ENCODE assay signal across 8 cellular contexts in the genomic region with DNA sequence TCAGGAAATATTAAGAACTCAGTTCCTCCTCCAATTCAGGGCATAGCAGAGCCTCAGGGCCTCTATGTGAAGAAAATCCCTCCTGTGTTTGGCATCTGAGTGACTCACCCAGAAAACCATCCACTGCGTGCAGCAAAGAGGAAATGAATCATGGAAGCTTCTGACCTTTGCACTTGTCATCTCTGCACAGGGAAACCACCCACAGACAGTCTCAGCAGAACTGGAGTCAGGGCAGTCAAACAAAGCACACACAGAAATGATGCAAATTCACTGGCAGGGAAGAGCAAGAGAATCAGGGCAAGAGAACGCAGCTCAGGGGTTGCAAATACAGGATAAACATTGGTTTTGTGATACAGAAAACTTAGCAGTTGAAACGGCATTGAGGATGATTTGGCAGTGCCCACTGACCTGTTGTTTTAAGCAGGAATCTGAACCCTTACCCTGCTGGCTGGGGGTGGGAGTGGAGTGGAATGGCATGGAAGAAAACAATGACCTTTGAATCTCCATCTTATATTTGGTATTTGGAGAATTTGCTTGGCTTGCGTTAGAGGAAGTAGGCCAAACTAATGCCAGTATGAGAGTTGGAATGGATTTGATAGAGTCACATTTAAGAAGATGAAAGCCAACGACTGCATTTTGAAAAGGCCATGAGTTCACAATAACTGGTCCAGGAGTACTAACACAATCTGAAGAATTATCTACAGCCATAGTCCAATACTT. TPM values are rescaled to one million over a fixed set of nuclear protein-coding genes. Genes with fewer than 3 reads are reported as not detected.
DNase-seq lines count a peak whose midpoint lies in the region; ATAC-seq and TF ChIP-seq lines count a peak whose summit lies in the region.

No MANE protein-coding gene starts in this region.

- intact Hi-C loops in Panc1 (cut with micrococcal nuclease; ENCODE audit: unreplicated experiment) = loop anchor here (5.0 to 10.0 kb wide), 2 partner anchors 113 to 271 kb away; no protein-coding TSS in a partner anchor

- in situ Hi-C loops in Panc1 (cut with HindIII; ENCODE audit: low pct_unique_long_range_greater_than_20kb, low sequenced_read_pairs) = no loop called here

- TSS peak; percentile 74 for BruUV-seq in Panc1 (replicated peaks; lab: Mats Ljungman, UMichigan)

- no peak overlapping the region for H3K4me3 ChIP-seq in Panc1 (ENCODE audit: low read depth in 2 of 2, low read length in 2 of 2)
- H3K4me3 ChIP-seq in fibroblast of pulmonary artery (replicated peaks; ENCODE audit: low read depth, low read length) = no peak overlapping the region
- H3K4me3 ChIP-seq in suprapubic skin = no peak overlapping the region

- H3K36me3 ChIP-seq in Panc1 (ENCODE audit: control insufficient read depth, insufficient read depth, low read length) = no peaks in the 10 kb centered on the region
- no peaks in the 10 kb centered on the region for H3K36me3 ChIP-seq in suprapubic skin

- CTCF ChIA-PET in Panc1 (lab: Charles Lee) = interaction anchor here (0.6 to 0.7 kb wide), 3 partner anchors 28 to 467 kb away, joined by 4 to 6 read pairs (median 4); a partner anchor contains a TSS

- peak overlapping the region; percentile 60 to 75 for H3K4me3 Mint-ChIP-seq in activated T-cell treated with anti-CD3 and anti-CD28 coated beads, Interleukin-2, amount 50 U/mL, for 72 hours
- peak overlapping the region; percentile 2 for H3K4me3 Mint-ChIP-seq in osteocyte (ENCODE audit: unreplicated experiment)

- ATAC-seq in GM18907 (IDR thresholded peaks at IDR 0.05; ENCODE audit: unreplicated experiment) (peak; percentile 96), HG03103 (IDR thresholded peaks at IDR 0.05; ENCODE audit: low read depth, unreplicated experiment) (peak; percentile 96), Panc1 (peak; percentile 91)
- peak; percentile 80 to 87 for ATAC-seq in activated T-cell treated with anti-CD3 and anti-CD28 coated beads, Interleukin-2, amount 50 U/mL, for 72 hours (replicated peaks in 1 of 2)

- H3K36me3 Mint-ChIP-seq in activated T-cell treated with anti-CD3 and anti-CD28 coated beads, Interleukin-2, amount 50 U/mL, for 72 hours (ENCODE audit: insufficient read depth in 2 of 2) = peaks cover 0 to 2% of the 10 kb centered on the region in 2 donors
- H3K36me3 Mint-ChIP-seq in osteocyte (ENCODE audit: unreplicated experiment) = no peaks in the 10 kb centered on the region

- TF ChIP-seq POLR2A in suprapubic skin (IDR thresholded peaks at IDR 0.05) = no peak

- no peak for TF ChIP-seq CTCF in 22Rv1 (IDR thresholded peaks at IDR 0.05)
- TF ChIP-seq CTCF in Panc1 (IDR thresholded peaks at IDR 0.05) = no peak
- TF ChIP-seq CTCF in fibroblast of pulmonary artery (IDR thresholded peaks at IDR 0.05; ENCODE audit: low read length, missing control alignments) = no peak
- no peak for TF ChIP-seq CTCF in osteocyte (IDR thresholded peaks at IDR 0.05)
- no peak for TF ChIP-seq CTCF in suprapubic skin (IDR thresholded peaks at IDR 0.05)

- no peaks in the 10 kb centered on the region for H3K9me3 Mint-ChIP-seq in activated T-cell treated with anti-CD3 and anti-CD28 coated beads, Interleukin-2, amount 50 U/mL, for 72 hours
- H3K9me3 Mint-ChIP-seq in osteocyte (ENCODE audit: unreplicated experiment) = no peaks in the 10 kb centered on the region

- 26% methylated on average over 5 of the region's 5 CpGs for WGBS in suprapubic skin

- POLR2A ChIA-PET in Panc1 (lab: Charles Lee) = interaction anchor here (0.7 to 1.6 kb wide), 7 partner anchors 28 to 55 kb away, joined by 3 to 10 read pairs (median 4); a partner anchor contains a TSS

- peaks cover 65% of the 10 kb centered on the region for H3K4me1 Mint-ChIP-seq in activated T-cell treated with anti-CD3 and anti-CD28 coated beads, Interleukin-2, amount 50 U/mL, for 72 hours (ENCODE audit: low read depth)
- peaks cover 62% of the 10 kb centered on the region for H3K4me1 Mint-ChIP-seq in osteocyte (ENCODE audit: unreplicated experiment)

- H3K9me3 ChIP-seq in Panc1 (ENCODE audit: control insufficient read depth, insufficient read depth, low read depth, low read length) (no peaks in the 10 kb centered on the region; the same call in 1 of the 2 replicates), suprapubic skin (no peaks in the 10 kb centered on the region)

- H3K27ac ChIP-seq in 22Rv1 (peak overlapping the region; percentile 71), Panc1 (ENCODE audit: low read length) (peak overlapping the region; percentile 99), suprapubic skin (peak overlapping the region; percentile 69)

- no peaks in the 10 kb centered on the region for H3K27me3 Mint-ChIP-seq in activated T-cell treated with anti-CD3 and anti-CD28 coated beads, Interleukin-2, amount 50 U/mL, for 72 hours (ENCODE audit: low read depth)
- no peaks in the 10 kb centered on the region for H3K27me3 Mint-ChIP-seq in osteocyte (ENCODE audit: unreplicated experiment)

- H3K27ac Mint-ChIP-seq in activated T-cell treated with anti-CD3 and anti-CD28 coated beads, Interleukin-2, amount 50 U/mL, for 72 hours = peak overlapping the region; percentile 77
- peak overlapping the region; percentile 96 for H3K27ac Mint-ChIP-seq in osteocyte (ENCODE audit: unreplicated experiment)

- TF ChIP-seq EP300 in suprapubic skin (IDR thresholded peaks at IDR 0.05) = peak; percentile 58

- peaks cover 63% of the 10 kb centered on the region for H3K4me1 ChIP-seq in Panc1 (ENCODE audit: control insufficient read depth, insufficient read depth, low read length)
- peaks cover 42% of the 10 kb centered on the region for H3K4me1 ChIP-seq in suprapubic skin

- H3K27me3 ChIP-seq in Panc1 (ENCODE audit: control insufficient read depth, insufficient read depth, low read length) (no peaks in the 10 kb centered on the region), suprapubic skin (no peaks in the 10 kb centered on the region)

- DNase-seq in Panc1 (ENCODE audit: low read depth, low spot score) (peak; percentile 98), fibroblast of pulmonary artery (ENCODE audit: low read depth) (peak; percentile 100), osteocyte (ENCODE audit: extremely low spot score, unreplicated experiment) (peak; percentile 95), suprapubic skin (ENCODE audit: low spot score in 2 of 2) (peak in 1 of 2 donors; percentile 70)
- DNase-seq in activated T-cell treated with anti-CD3 and anti-CD28 coated beads, Interleukin-2, amount 50 U/mL, for 72 hours = peak; percentile 82 to 86

RNA-seq across cellular contexts. Expression of a gene that starts 53.5 kb away (rescaled TPM):
- total RNA-seq in Panc1 (2021; ENCODE audit: unreplicated experiment) (159 TPM), osteocyte (52.0 and 53.7 TPM in 2 replicates), suprapubic skin (10 to 100 TPM; 16.4 to 31.2 (median 23.3) TPM)
- 124 TPM for polyA plus RNA-seq in Panc1 (2012; ENCODE audit: insufficient read length)
- 10 to 100 TPM; 19.9 to 33.6 TPM for total RNA-seq in activated T-cell treated with anti-CD3 and anti-CD28 coated beads, Interleukin-2, amount 50 U/mL, for 72 hours
